ENCODE assay signal across 28 cellular contexts in genomic region chr11:25941353-25941752, GRCh38.
"Had no signal": no experiment of that assay in that cellular context is flagged by ENCODE, and none has a peak within 500 bp of the region (broad histone marks: within the 10 kb centered on the region; RNA-seq: fewer than 3 reads in every experiment).

No MANE protein-coding gene starts in this region.

- H3K4me1 ChIP-seq: stomach, testis, thyroid gland, tibial artery, tibial nerve, upper lobe of left lung, upper lobe of right lung, uterus, vagina had no signal

- H3K9me3 ChIP-seq: stomach, suprapubic skin, testis, thoracic aorta, thyroid gland, tibial artery, tibial nerve, transverse colon, upper lobe of left lung, upper lobe of right lung, uterus, vagina had no signal

- H3K36me3 ChIP-seq: stomach, suprapubic skin, thoracic aorta, thyroid gland, tibial artery, tibial nerve, transverse colon, upper lobe of left lung, upper lobe of right lung, uterus, vagina had no signal

- H3K9me3 Mint-ChIP-seq: stimulated activated memory B cell treated with anti-CD40 and anti-IgM and Interleukin-4, amounts not matched to agents 10 μg/mL and 1 μg/mL and 100 μg/mL, for 72 hours; stimulated activated naive B cell treated with anti-CD40 and anti-IgM and Interleukin-4, amounts not matched to agents 10 μg/mL and 1 μg/mL and 100 μg/mL, for 72 hours; stimulated activated naive CD8-positive, alpha-beta T cell treated with anti-CD3 and anti-CD28 coated beads, Interleukin-15, Interleukin-2, amounts not matched to agents 100 ng/mL and 50 ng/mL, for 24 hours; type B pancreatic cell had no signal

- H3K36me3 Mint-ChIP-seq: stimulated activated effector memory CD8-positive, alpha-beta T cell treated with anti-CD3 and anti-CD28 coated beads, Interleukin-12 subunit alpha, Interleukin-12 subunit beta, amount 100 ng/mL, for 72 hours; stimulated activated memory B cell treated with anti-CD40 and anti-IgM and Interleukin-4, amounts not matched to agents 10 μg/mL and 1 μg/mL and 100 μg/mL, for 72 hours; stimulated activated naive B cell treated with anti-CD40 and anti-IgM and Interleukin-4, amounts not matched to agents 10 μg/mL and 1 μg/mL and 100 μg/mL, for 72 hours; type B pancreatic cell had no signal

- H3K27ac ChIP-seq: stomach, suprapubic skin, testis, thoracic aorta, thyroid gland, tibial artery, tibial nerve, transverse colon, upper lobe of left lung, upper lobe of right lung, uterus, vagina had no signal

- H3K4me1 Mint-ChIP-seq: stimulated activated effector memory CD8-positive, alpha-beta T cell treated with anti-CD3 and anti-CD28 coated beads, Interleukin-12 subunit alpha, Interleukin-12 subunit beta, amount 100 ng/mL, for 72 hours; stimulated activated memory B cell treated with anti-CD40 and anti-IgM and Interleukin-4, amounts not matched to agents 10 μg/mL and 1 μg/mL and 100 μg/mL, for 72 hours; stimulated activated naive B cell treated with anti-CD40 and anti-IgM and Interleukin-4, amounts not matched to agents 10 μg/mL and 1 μg/mL and 100 μg/mL, for 72 hours; stimulated activated naive CD8-positive, alpha-beta T cell treated with anti-CD3 and anti-CD28 coated beads, Interleukin-15, amount 100 ng/mL, for 72 hours had no signal

- H3K27me3 ChIP-seq: stomach, suprapubic skin, testis, thyroid gland, tibial nerve, transverse colon, upper lobe of left lung, upper lobe of right lung, uterus, vagina had no signal

- DNase-seq: stimulated activated CD4-positive, alpha-beta T cell treated with anti-CD3 and anti-CD28 coated beads, Interleukin-2, amount 100 ng/mL, for 48 hours; stimulated activated CD4-positive, alpha-beta T cell treated with anti-CD3 and anti-CD28 coated beads, Interleukin-4, amount 100 ng/mL, for 1 hour; stimulated activated CD4-positive, alpha-beta T cell treated with anti-CD3 and anti-CD28 coated beads, Interleukin-4, amount 100 ng/mL, for 24 hours; stimulated activated CD4-positive, alpha-beta T cell treated with anti-CD3 and anti-CD28 coated beads, Interleukin-4, amount 100 ng/mL, for 4 hours; stimulated activated CD8-positive, alpha-beta memory T cell treated with anti-CD3 and anti-CD28 coated beads, Interleukin-4, amount 100 ng/mL, for 48 hours; stimulated activated naive B cell treated with anti-CD40 and anti-IgM and Interleukin-4, amounts not matched to agents 10 μg/mL and 1 μg/mL and 100 μg/mL, for 72 hours; stimulated activated naive CD4-positive, alpha-beta T cell; stimulated activated naive CD4-positive, alpha-beta T cell treated with Interleukin-2 at 50 U/mL for 16 hours; stimulated activated naive CD8-positive, alpha-beta T cell treated with anti-CD3 and anti-CD28 coated beads, Interleukin-15, amount 100 ng/mL, for 72 hours; stimulated activated naive CD8-positive, alpha-beta T cell treated with anti-CD3 and anti-CD28 coated beads, Interleukin-15, Interleukin-2, amounts not matched to agents 100 U/mL and 50 U/mL, for 24 hours; stomach; substantia nigra; testis; thyroid gland; tibial artery; transverse colon; trophoblast cell; upper lobe of left lung; upper lobe of right lung; uterus had no signal

- H3K4me3 Mint-ChIP-seq: stimulated activated effector memory CD8-positive, alpha-beta T cell treated with anti-CD3 and anti-CD28 coated beads, Interleukin-12 subunit alpha, Interleukin-12 subunit beta, amount 100 ng/mL, for 72 hours; stimulated activated memory B cell treated with anti-CD40 and anti-IgM and Interleukin-4, amounts not matched to agents 10 μg/mL and 1 μg/mL and 100 μg/mL, for 72 hours; stimulated activated naive B cell treated with anti-CD40 and anti-IgM and Interleukin-4, amounts not matched to agents 10 μg/mL and 1 μg/mL and 100 μg/mL, for 72 hours; stimulated activated naive CD8-positive, alpha-beta T cell treated with anti-CD3 and anti-CD28 coated beads, Interleukin-15, amount 100 ng/mL, for 72 hours; stimulated activated naive CD8-positive, alpha-beta T cell treated with anti-CD3 and anti-CD28 coated beads, Interleukin-15, Interleukin-2, amounts not matched to agents 100 ng/mL and 50 ng/mL, for 24 hours; type B pancreatic cell had no signal

- H3K27ac Mint-ChIP-seq: stimulated activated effector memory CD8-positive, alpha-beta T cell treated with anti-CD3 and anti-CD28 coated beads, Interleukin-12 subunit alpha, Interleukin-12 subunit beta, amount 100 ng/mL, for 72 hours; stimulated activated memory B cell treated with anti-CD40 and anti-IgM and Interleukin-4, amounts not matched to agents 10 μg/mL and 1 μg/mL and 100 μg/mL, for 72 hours; stimulated activated naive B cell treated with anti-CD40 and anti-IgM and Interleukin-4, amounts not matched to agents 10 μg/mL and 1 μg/mL and 100 μg/mL, for 72 hours; stimulated activated naive CD8-positive, alpha-beta T cell treated with anti-CD3 and anti-CD28 coated beads, Interleukin-15, Interleukin-2, amounts not matched to agents 100 ng/mL and 50 ng/mL, for 24 hours; type B pancreatic cell had no signal

- ATAC-seq: stimulated activated effector memory CD8-positive, alpha-beta T cell treated with anti-CD3 and anti-CD28 coated beads, Interleukin-12 subunit alpha, Interleukin-12 subunit beta, amount 100 ng/mL, for 72 hours; stimulated activated memory B cell treated with anti-CD40 and anti-IgM and Interleukin-4, amounts not matched to agents 10 μg/mL and 1 μg/mL and 100 μg/mL, for 72 hours; stimulated activated naive B cell treated with anti-CD40 and anti-IgM and Interleukin-4, amounts not matched to agents 10 μg/mL and 1 μg/mL and 100 μg/mL, for 72 hours; stimulated activated naive CD8-positive, alpha-beta T cell treated with anti-CD3 and anti-CD28 coated beads, Interleukin-15, amount 100 ng/mL, for 72 hours; stimulated activated naive CD8-positive, alpha-beta T cell treated with anti-CD3 and anti-CD28 coated beads, Interleukin-15, Interleukin-2, amounts not matched to agents 100 U/mL and 50 U/mL, for 24 hours; upper lobe of right lung had no signal

- H3K27me3 Mint-ChIP-seq: stimulated activated memory B cell treated with anti-CD40 and anti-IgM and Interleukin-4, amounts not matched to agents 10 μg/mL and 1 μg/mL and 100 μg/mL, for 72 hours; stimulated activated naive CD8-positive, alpha-beta T cell treated with anti-CD3 and anti-CD28 coated beads, Interleukin-15, amount 100 ng/mL, for 72 hours; stimulated activated naive CD8-positive, alpha-beta T cell treated with anti-CD3 and anti-CD28 coated beads, Interleukin-15, Interleukin-2, amounts not matched to agents 100 ng/mL and 50 ng/mL, for 24 hours; type B pancreatic cell had no signal

- H3K4me3 ChIP-seq: stomach, suprapubic skin, testis, thoracic aorta, thyroid gland, tibial artery, tibial nerve, transverse colon, upper lobe of left lung, upper lobe of right lung, uterus, vagina had no signal
